In the genomic region with DNA sequence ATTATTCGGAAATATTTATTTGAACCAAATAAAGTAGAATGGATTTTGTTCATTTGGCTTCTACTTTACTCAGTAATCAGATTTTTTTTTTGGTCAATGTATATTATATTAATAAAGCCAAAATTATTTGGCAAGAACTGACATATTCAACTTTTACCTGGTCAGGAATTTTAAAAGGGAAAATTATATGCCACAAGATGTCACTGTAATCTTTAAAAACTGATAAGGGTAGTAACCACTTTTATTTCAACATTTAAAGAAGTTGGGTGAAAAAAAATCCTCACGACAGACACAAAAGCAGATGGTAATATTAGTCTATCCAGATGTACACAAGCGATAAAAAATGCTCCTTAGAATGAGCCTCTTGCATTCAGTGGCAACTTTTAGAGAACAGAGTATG, we compare ENCODE assay signal across 10 cellular contexts.
DNase-seq lines count a peak whose midpoint lies in the region; ATAC-seq and TF ChIP-seq lines count a peak whose summit lies in the region.
"Had no signal": no experiment of that assay in that cellular context is flagged by ENCODE, and none has a peak within 500 bp of the region (broad histone marks: within the 10 kb centered on the region; RNA-seq: fewer than 3 reads in every experiment).

No MANE protein-coding gene starts in this region.

- H3K36me3 ChIP-seq in hepatocyte (replicated peaks; ENCODE audit: insufficient read depth, low read depth): no peaks in the 10 kb centered on the region
- H3K36me3 ChIP-seq: spleen had no signal

- H3K79me2 ChIP-seq in hepatocyte: no peaks in the 10 kb centered on the region

- DNase-seq in AG10803 (ENCODE audit: low read depth): peak; percentile 4
- peak; percentile 30 for DNase-seq in SW480 (ENCODE audit: low spot score)
- no peak for DNase-seq in hepatocyte (ENCODE audit: low spot score)
- DNase-seq in A172 (ENCODE audit: low spot score): no peak
- DNase-seq in activated T-cell treated with anti-CD3 and anti-CD28 coated beads, Interleukin-2, amount 50 U/mL, for 48 hours: no peak
- DNase-seq in mesenteric fat pad (ENCODE audit: low spot score): no peak
- DNase-seq: Calu3, spleen had no signal

- no peaks in the 10 kb centered on the region for H3K4me1 ChIP-seq in hepatocyte (ENCODE audit: insufficient read depth)

- H3K9me2 ChIP-seq in hepatocyte (replicated peaks; ENCODE audit: insufficient read depth): no peaks in the 10 kb centered on the region

- H3K4me3 ChIP-seq in AG10803 (ENCODE audit: low read length): no peak overlapping the region
- H3K4me3 ChIP-seq in hepatocyte: no peak overlapping the region
- H3K4me3 ChIP-seq: spleen had no signal

- no peak overlapping the region for H3K4me2 ChIP-seq in hepatocyte

- no peak for ATAC-seq in GM18909 (IDR thresholded peaks at IDR 0.05; ENCODE audit: poor library complexity, unreplicated experiment)

- H3K9me3 ChIP-seq in hepatocyte (ENCODE audit: low read depth): no peaks in the 10 kb centered on the region
- H3K9me3 ChIP-seq: spleen had no signal

- no peaks in the 10 kb centered on the region for H3K27me3 ChIP-seq in hepatocyte
- H3K27me3 ChIP-seq: spleen had no signal

- 86% methylated on average over 3 of the region's 3 CpGs for WGBS in hepatocyte (ENCODE audit: low lambda C conversion rate, missing lambda C conversion rate)

- H4K20me1 ChIP-seq in hepatocyte (ENCODE audit: insufficient read depth, poor library complexity, severe bottlenecking): no peaks in the 10 kb centered on the region

- peak; percentile 17 for TF ChIP-seq CTCF in AG10803 (conservative IDR thresholded peaks at IDR 0.05; ENCODE audit: low read length)
- TF ChIP-seq CTCF in LNCAP (IDR thresholded peaks at IDR 0.05): peak; percentile 38; the same call in 1 of the 2 replicates
- TF ChIP-seq CTCF in hepatocyte (IDR thresholded peaks at IDR 0.05; ENCODE audit: poor library complexity): peak; percentile 26

- no peak overlapping the region for H2AFZ ChIP-seq in hepatocyte

- H3K27ac ChIP-seq in hepatocyte: no peak overlapping the region
- H3K27ac ChIP-seq: spleen had no signal

Comparison
In these comparisons a context has a peak if more than half of its experiments do, and no peak if none do; other contexts are left out.
1. DNase-seq: peak in AG10803 (single experiment) and SW480 (single experiment); none in hepatocyte (single experiment), A172 (single experiment), activated T-cell treated with anti-CD3 and anti-CD28 coated beads, Interleukin-2, amount 50 U/mL, for 48 hours (0 of 2) and mesenteric fat pad (single experiment).
2. Peak in every context shown above with its lines, with median percentiles within 50 percentile points of each other: CTCF ChIP-seq.